ENCODE assay signal across 18 cellular contexts in genomic region chr7:140904081-140904480, GRCh38. TPM values are rescaled to one million over a fixed set of nuclear protein-coding genes. Genes with fewer than 3 reads are reported as not detected.
DNase-seq lines count a peak whose midpoint lies in the region; ATAC-seq and TF ChIP-seq lines count a peak whose summit lies in the region.
"Had no signal": no experiment of that assay in that cellular context is flagged by ENCODE, and none has a peak within 500 bp of the region (broad histone marks: within the 10 kb centered on the region; RNA-seq: fewer than 3 reads in every experiment).

No MANE protein-coding gene starts in this region.

- TF ChIP-seq CTCF in natural killer cell (IDR thresholded peaks at IDR 0.05) (no peak), fibroblast of pulmonary artery (IDR thresholded peaks at IDR 0.05; ENCODE audit: low read length, missing control alignments) (no peak)

- intact Hi-C loops in natural killer cell (cut with micrococcal nuclease): no loop called here

- DNase-seq in natural killer cell treated with Interleukin-12 subunit alpha and Interleukin-12 subunit beta and Interleukin-15 and Interleukin-18, amount 100 ng/mL, for 72 hours (ENCODE audit: low spot score): no peak
- DNase-seq in natural killer cell (no peak), RPMI7951 (ENCODE audit: low read depth) (peak; percentile 39), fibroblast of pulmonary artery (ENCODE audit: low read depth) (peak; percentile 14), UCSD-AML1 (lab: John Stamatoyannopoulos, UW; ENCODE audit: unreplicated experiment) (no peak)
- DNase-seq: anterior cingulate cortex, left lung, mucosa of descending colon, MV-4-11, NCI-H2029, NCI-H524, SHP77 treated with DMSO at 0.1 percent for 48 hours, sigmoid colon had no signal

- H3K27me3 Mint-ChIP-seq in natural killer cell treated with Interleukin-12 subunit alpha and Interleukin-12 subunit beta and Interleukin-15 and Interleukin-18, amount 100 ng/mL, for 72 hours: no peaks in the 10 kb centered on the region
- H3K27me3 Mint-ChIP-seq in natural killer cell (ENCODE audit: low read depth in 2 of 2): no peaks in the 10 kb centered on the region

- ATAC-seq in natural killer cell treated with Interleukin-12 subunit alpha and Interleukin-12 subunit beta and Interleukin-15 and Interleukin-18, amount 100 ng/mL, for 72 hours: peak in 1 of 2 donors; percentile 79
- no peak for ATAC-seq in natural killer cell
- no peak for ATAC-seq in HG02678 (IDR thresholded peaks at IDR 0.05; ENCODE audit: unreplicated experiment)
- no peak for ATAC-seq in HG02938 (IDR thresholded peaks at IDR 0.05; ENCODE audit: unreplicated experiment)
- ATAC-seq: GM23338, HepG2, left lung, mucosa of descending colon had no signal

- H3K4me3 ChIP-seq in fibroblast of pulmonary artery (replicated peaks; ENCODE audit: low read depth, low read length): no peak overlapping the region
- H3K4me3 ChIP-seq: GM23338, left lung, mucosa of descending colon, sigmoid colon, suprapubic skin had no signal

- H3K27ac Mint-ChIP-seq in natural killer cell treated with Interleukin-12 subunit alpha and Interleukin-12 subunit beta and Interleukin-15 and Interleukin-18, amount 100 ng/mL, for 72 hours: no peak overlapping the region
- no peak overlapping the region for H3K27ac Mint-ChIP-seq in natural killer cell
- H3K27ac Mint-ChIP-seq: GM23338 had no signal

- peak overlapping the region; percentile 9 for H3K4me3 Mint-ChIP-seq in natural killer cell treated with Interleukin-12 subunit alpha and Interleukin-12 subunit beta and Interleukin-15 and Interleukin-18, amount 100 ng/mL, for 72 hours
- H3K4me3 Mint-ChIP-seq in natural killer cell: no peak overlapping the region
- H3K4me3 Mint-ChIP-seq: GM23338 had no signal

- H3K9me3 Mint-ChIP-seq in natural killer cell treated with Interleukin-12 subunit alpha and Interleukin-12 subunit beta and Interleukin-15 and Interleukin-18, amount 100 ng/mL, for 72 hours: no peaks in the 10 kb centered on the region
- no peaks in the 10 kb centered on the region for H3K9me3 Mint-ChIP-seq in natural killer cell

- peaks cover 44 to 51% of the 10 kb centered on the region in 2 donors for H3K4me1 Mint-ChIP-seq in natural killer cell treated with Interleukin-12 subunit alpha and Interleukin-12 subunit beta and Interleukin-15 and Interleukin-18, amount 100 ng/mL, for 72 hours (ENCODE audit: low read depth in 2 of 2)
- H3K4me1 Mint-ChIP-seq in natural killer cell: peaks cover 44 to 49% of the 10 kb centered on the region in 2 donors

- peaks cover 4% of the 10 kb centered on the region for H3K36me3 Mint-ChIP-seq in natural killer cell treated with Interleukin-12 subunit alpha and Interleukin-12 subunit beta and Interleukin-15 and Interleukin-18, amount 100 ng/mL, for 72 hours
- H3K36me3 Mint-ChIP-seq in natural killer cell: no peaks in the 10 kb centered on the region

RNA-seq across cellular contexts. Expression of gene BRAF, which starts 20.6 kb away (rescaled TPM):
- total RNA-seq in natural killer cell treated with Interleukin-12 subunit alpha and Interleukin-12 subunit beta and Interleukin-15 and Interleukin-18, amount 100 ng/mL, for 72 hours: 10 to 100 TPM; 35.7 to 42.2 TPM
- total RNA-seq in natural killer cell: 10 to 100 TPM; 54.3 to 67.7 (median 64.1) TPM
- 12.7 and 12.8 TPM in 2 replicates for total RNA-seq in RPMI7951 (2014; rRNA removed; shearing (Covaris generic))

Comparison
In these comparisons a context has a peak if more than half of its experiments do, and no peak if none do; other contexts are left out.
1. DNase-seq: peak in RPMI7951 (single experiment) and fibroblast of pulmonary artery (single experiment); none in natural killer cell treated with Interleukin-12 subunit alpha and Interleukin-12 subunit beta and Interleukin-15 and Interleukin-18, amount 100 ng/mL, for 72 hours (single experiment), natural killer cell (single experiment) and UCSD-AML1 (single experiment).